ENCODE assay signal across 8 cellular contexts in the genomic region with DNA sequence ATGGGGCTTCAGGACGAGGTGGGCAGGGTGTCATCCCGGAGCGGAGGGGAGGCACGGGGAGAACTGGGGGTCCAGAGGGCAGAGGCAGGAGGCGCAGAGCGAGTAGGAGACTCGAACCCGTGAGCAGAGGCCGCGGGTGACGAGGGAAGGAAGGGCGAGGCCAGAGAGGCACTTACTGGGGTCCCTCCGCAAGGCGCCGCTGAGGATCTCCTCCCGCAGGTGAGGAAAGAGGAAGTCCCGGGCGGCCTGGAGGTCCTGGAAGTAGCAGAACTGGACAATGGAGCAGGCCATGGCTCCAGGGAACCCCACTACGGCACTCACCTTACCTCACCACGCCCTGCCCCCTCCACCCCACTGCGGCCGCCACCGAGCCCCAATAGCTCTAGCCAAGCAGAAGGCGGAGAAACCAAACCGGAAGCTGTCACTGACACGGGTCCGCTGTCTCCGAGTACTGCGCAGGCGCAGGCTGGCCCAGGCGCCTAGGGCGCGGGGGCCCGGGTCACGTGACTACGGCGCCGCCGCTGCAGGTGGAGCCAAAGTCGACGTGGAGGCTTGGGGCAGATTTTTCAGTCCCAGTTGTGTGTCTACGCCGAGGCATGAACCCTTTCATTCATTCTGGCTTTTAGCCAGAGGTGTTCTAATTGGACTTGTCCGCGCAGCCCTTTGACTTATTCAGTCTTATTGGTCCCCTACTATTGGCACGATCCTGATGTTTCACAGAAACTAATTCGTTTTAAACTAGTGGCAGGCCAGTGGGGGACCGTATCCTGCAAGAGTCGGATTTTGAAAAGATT. TPM values are rescaled to one million over a fixed set of nuclear protein-coding genes. Genes with fewer than 3 reads are reported as not detected.
DNase-seq lines count a peak whose midpoint lies in the region; ATAC-seq and TF ChIP-seq lines count a peak whose summit lies in the region.

A gene with protein sequence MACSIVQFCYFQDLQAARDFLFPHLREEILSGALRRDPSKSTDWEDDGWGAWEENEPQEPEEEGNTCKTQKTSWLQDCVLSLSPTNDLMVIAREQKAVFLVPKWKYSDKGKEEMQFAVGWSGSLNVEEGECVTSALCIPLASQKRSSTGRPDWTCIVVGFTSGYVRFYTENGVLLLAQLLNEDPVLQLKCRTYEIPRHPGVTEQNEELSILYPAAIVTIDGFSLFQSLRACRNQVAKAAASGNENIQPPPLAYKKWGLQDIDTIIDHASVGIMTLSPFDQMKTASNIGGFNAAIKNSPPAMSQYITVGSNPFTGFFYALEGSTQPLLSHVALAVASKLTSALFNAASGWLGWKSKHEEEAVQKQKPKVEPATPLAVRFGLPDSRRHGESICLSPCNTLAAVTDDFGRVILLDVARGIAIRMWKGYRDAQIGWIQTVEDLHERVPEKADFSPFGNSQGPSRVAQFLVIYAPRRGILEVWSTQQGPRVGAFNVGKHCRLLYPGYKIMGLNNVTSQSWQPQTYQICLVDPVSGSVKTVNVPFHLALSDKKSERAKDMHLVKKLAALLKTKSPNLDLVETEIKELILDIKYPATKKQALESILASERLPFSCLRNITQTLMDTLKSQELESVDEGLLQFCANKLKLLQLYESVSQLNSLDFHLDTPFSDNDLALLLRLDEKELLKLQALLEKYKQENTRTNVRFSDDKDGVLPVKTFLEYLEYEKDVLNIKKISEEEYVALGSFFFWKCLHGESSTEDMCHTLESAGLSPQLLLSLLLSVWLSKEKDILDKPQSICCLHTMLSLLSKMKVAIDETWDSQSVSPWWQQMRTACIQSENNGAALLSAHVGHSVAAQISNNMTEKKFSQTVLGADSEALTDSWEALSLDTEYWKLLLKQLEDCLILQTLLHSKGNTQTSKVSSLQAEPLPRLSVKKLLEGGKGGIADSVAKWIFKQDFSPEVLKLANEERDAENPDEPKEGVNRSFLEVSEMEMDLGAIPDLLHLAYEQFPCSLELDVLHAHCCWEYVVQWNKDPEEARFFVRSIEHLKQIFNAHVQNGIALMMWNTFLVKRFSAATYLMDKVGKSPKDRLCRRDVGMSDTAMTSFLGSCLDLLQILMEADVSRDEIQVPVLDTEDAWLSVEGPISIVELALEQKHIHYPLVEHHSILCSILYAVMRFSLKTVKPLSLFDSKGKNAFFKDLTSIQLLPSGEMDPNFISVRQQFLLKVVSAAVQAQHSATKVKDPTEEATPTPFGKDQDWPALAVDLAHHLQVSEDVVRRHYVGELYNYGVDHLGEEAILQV (N-terminal part only) (minus strand): TSS at position 407 of the 794 bp plus-strand sequence. CDS start 116 bp downstream, at position 291.

- no peaks in the 10 kb centered on the region for H3K9me2 ChIP-seq in SU-DHL-6 (replicated peaks; ENCODE audit: insufficient read depth, low read length)

- no peak within 1 kb of the TSS for H3K4me3 Mint-ChIP-seq in activated naive CD8-positive, alpha-beta T cell treated with anti-CD3 and anti-CD28 coated beads, Interleukin-2, amount 50 U/mL, for 24 hours
- H3K4me3 Mint-ChIP-seq in type B pancreatic cell: no peak within 1 kb of the TSS

- H3K27me3 Mint-ChIP-seq in activated naive CD8-positive, alpha-beta T cell treated with anti-CD3 and anti-CD28 coated beads, Interleukin-2, amount 50 U/mL, for 24 hours: peaks cover 11% of the 10 kb centered on the region
- H3K27me3 Mint-ChIP-seq in type B pancreatic cell: peaks cover 16% of the 10 kb centered on the region

- peak within 1 kb of the TSS; percentile 78 for H3K4me2 ChIP-seq in SU-DHL-6 (ENCODE audit: low read depth, low read length, poor library complexity, severe bottlenecking)

- no peaks in the 10 kb centered on the region for H3K9me3 ChIP-seq in SU-DHL-6 (ENCODE audit: insufficient read depth, low read length)

- no peaks in the 10 kb centered on the region for H3F3A ChIP-seq in SU-DHL-6 (ENCODE audit: insufficient read depth)

- peak within 1 kb of the TSS; percentile 60 for H3K27ac ChIP-seq in SU-DHL-6 (ENCODE audit: low read depth, low read length)

- intact Hi-C loops in cardiac septum (cut with DNase I): no loop called here

- peaks cover 49% of the 10 kb centered on the region for H3K79me2 ChIP-seq in SU-DHL-6 (ENCODE audit: insufficient read depth, low read length)

- H3K36me3 ChIP-seq in SU-DHL-6 (ENCODE audit: low read length): peaks cover 23% of the 10 kb centered on the region

- DNase-seq in NCI-H1417 (lab: John Stamatoyannopoulos, UW) (peak; percentile 89 to 99 (median 95)), cardiac septum (ENCODE audit: low spot score) (peak; percentile 98), pons (ENCODE audit: low spot score) (peak; percentile 89), type B pancreatic cell (ENCODE audit: extremely low spot score, unreplicated experiment) (peak; percentile 97)
- DNase-seq in activated naive CD8-positive, alpha-beta T cell treated with anti-CD3 and anti-CD28 coated beads, Interleukin-2, amount 50 U/mL, for 24 hours: peak; percentile 96

- TF ChIP-seq CTCF in GM12875 (IDR thresholded peaks at IDR 0.05; ENCODE audit: borderline replicate concordance, insufficient read depth, low read depth, low read length): no peak
- no peak for TF ChIP-seq CTCF in SU-DHL-6 (IDR thresholded peaks at IDR 0.05; ENCODE audit: insufficient read depth, low read length, poor library complexity, severe bottlenecking)
- no peak for TF ChIP-seq CTCF in type B pancreatic cell (conservative IDR thresholded peaks at IDR 0.05)

- H4K20me1 ChIP-seq in SU-DHL-6 (ENCODE audit: low read depth, low read length): no peaks in the 10 kb centered on the region

- no peaks in the 10 kb centered on the region for H3K27me3 ChIP-seq in SU-DHL-6 (ENCODE audit: low read length)

- no peak within 1 kb of the TSS for H3K27ac Mint-ChIP-seq in activated naive CD8-positive, alpha-beta T cell treated with anti-CD3 and anti-CD28 coated beads, Interleukin-2, amount 50 U/mL, for 24 hours
- H3K27ac Mint-ChIP-seq in type B pancreatic cell: no peak within 1 kb of the TSS

- ATAC-seq in HG02763 (IDR thresholded peaks at IDR 0.05; ENCODE audit: unreplicated experiment): peak; percentile 98
- peak; percentile 97 for ATAC-seq in activated naive CD8-positive, alpha-beta T cell treated with anti-CD3 and anti-CD28 coated beads, Interleukin-2, amount 50 U/mL, for 24 hours

- H3K36me3 Mint-ChIP-seq in activated naive CD8-positive, alpha-beta T cell treated with anti-CD3 and anti-CD28 coated beads, Interleukin-2, amount 50 U/mL, for 24 hours (ENCODE audit: low read depth): peaks cover 17% of the 10 kb centered on the region
- peaks cover 13% of the 10 kb centered on the region for H3K36me3 Mint-ChIP-seq in type B pancreatic cell

- peaks cover 16% of the 10 kb centered on the region for H3K4me1 Mint-ChIP-seq in activated naive CD8-positive, alpha-beta T cell treated with anti-CD3 and anti-CD28 coated beads, Interleukin-2, amount 50 U/mL, for 24 hours
- H3K4me1 Mint-ChIP-seq in type B pancreatic cell (ENCODE audit: unreplicated experiment): no peaks in the 10 kb centered on the region

- no peaks in the 10 kb centered on the region for H3K9me3 Mint-ChIP-seq in activated naive CD8-positive, alpha-beta T cell treated with anti-CD3 and anti-CD28 coated beads, Interleukin-2, amount 50 U/mL, for 24 hours
- H3K9me3 Mint-ChIP-seq in type B pancreatic cell: no peaks in the 10 kb centered on the region

- H2AFZ ChIP-seq in SU-DHL-6 (ENCODE audit: low read depth, low read length, severe bottlenecking): peak within 1 kb of the TSS; percentile 93

- H3K4me3 ChIP-seq in GM12875 (ENCODE audit: low read depth, low read length) (peak within 1 kb of the TSS; percentile 83), SU-DHL-6 (ENCODE audit: insufficient read depth, low read length, poor library complexity, severe bottlenecking) (peak within 1 kb of the TSS; percentile 93)

- H3K9ac ChIP-seq in SU-DHL-6 (ENCODE audit: low read length): peak within 1 kb of the TSS; percentile 97

RNA-seq across cellular contexts. Expression of the gene that starts here (rescaled TPM):
- total RNA-seq in cardiac septum (26.6 TPM), type B pancreatic cell (ENCODE audit: low replicate concordance) (42.1 and 51.2 TPM in 2 replicates)

Comparison
In these comparisons a context has a peak if more than half of its experiments do, and no peak if none do; other contexts are left out.
1. Peak in every context shown above with its lines: DNase-seq, ATAC-seq, H3K4me3 ChIP-seq and H3K27ac ChIP-seq.